Comparison of ENCODE assay signal across 8 cellular contexts in the genomic region with DNA sequence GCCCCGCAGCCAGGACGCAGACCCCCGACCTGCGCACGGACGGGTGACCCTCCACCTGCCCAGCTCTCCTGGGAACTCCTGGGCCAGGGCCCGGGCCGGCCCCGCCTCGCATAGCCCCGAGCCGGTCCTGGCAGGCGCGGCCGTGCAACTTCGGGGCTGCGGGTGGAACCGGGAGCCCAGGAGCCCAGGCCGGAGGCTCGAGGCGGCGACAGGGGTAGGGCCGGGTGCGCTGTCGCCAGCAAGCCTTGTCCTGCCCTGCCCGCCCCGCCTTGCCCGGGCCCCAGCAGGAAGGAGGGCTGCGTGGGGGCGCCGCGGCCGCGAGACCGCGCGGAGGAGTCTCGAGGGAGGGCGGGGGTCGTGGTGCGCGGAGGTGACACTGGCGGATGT. TPM values are rescaled to one million over a fixed set of nuclear protein-coding genes. Genes with fewer than 3 reads are reported as not detected.
DNase-seq lines count a peak whose midpoint lies in the region; ATAC-seq and TF ChIP-seq lines count a peak whose summit lies in the region.

No MANE protein-coding gene starts in this region.

- no peak for TF ChIP-seq CTCF in kidney epithelial cell (IDR thresholded peaks at IDR 0.05; ENCODE audit: insufficient read depth, low read length, poor library complexity, severe bottlenecking)

- H3K4me3 ChIP-seq in kidney epithelial cell (ENCODE audit: low read depth, low read length) (peak overlapping the region; percentile 81), thymus (ENCODE audit: low read length) (peak overlapping the region; percentile 91)

- H3K27ac ChIP-seq in angular gyrus (ENCODE audit: low read depth, low read length): peak overlapping the region; percentile 79
- peak overlapping the region; percentile 62 for H3K27ac ChIP-seq in thymus (ENCODE audit: low read depth)

- ATAC-seq in HG02981 (IDR thresholded peaks at IDR 0.05; ENCODE audit: unreplicated experiment): peak; percentile 17

- peaks cover 10% of the 10 kb centered on the region for H3K4me1 ChIP-seq in thymus (ENCODE audit: control insufficient read depth, insufficient read depth, low read length)

- no peaks in the 10 kb centered on the region for H3K9me3 ChIP-seq in thymus (ENCODE audit: control insufficient read depth)

- H3K27me3 ChIP-seq in kidney epithelial cell (ENCODE audit: control insufficient read depth, insufficient read depth, low read length): peaks cover 22% of the 10 kb centered on the region
- peaks cover 11% of the 10 kb centered on the region for H3K27me3 ChIP-seq in thymus (ENCODE audit: control insufficient read depth, insufficient read depth)

- WGBS in thymus: 1% methylated on average over 43 of the region's 43 CpGs

- DNase-seq in COLO668 (lab: John Stamatoyannopoulos, UW; ENCODE audit: unreplicated experiment): peak; percentile 58
- no peak for DNase-seq in kidney epithelial cell (ENCODE audit: low read depth)
- DNase-seq in COR-L47 (lab: John Stamatoyannopoulos, UW): no peak
- no peak for DNase-seq in CD1c-positive myeloid dendritic cell (ENCODE audit: extremely low spot score)
- DNase-seq in germinal center (ENCODE audit: low spot score): no peak

- H3K36me3 ChIP-seq in kidney epithelial cell (ENCODE audit: control insufficient read depth, insufficient read depth, low read length) (no peaks in the 10 kb centered on the region), thymus (ENCODE audit: control insufficient read depth, insufficient read depth) (peaks cover 22% of the 10 kb centered on the region)

RNA-seq across cellular contexts. Expression of a gene that starts 0.4 kb away (rescaled TPM):
- 19.8 and 26.3 TPM in 2 replicates for total RNA-seq in kidney epithelial cell
- 22.8 TPM for polyA plus RNA-seq in thymus

RNA-seq across cellular contexts. Expression of a gene that starts 11.2 kb away (rescaled TPM):
- 0.71 and 1.3 TPM in 2 replicates for total RNA-seq in kidney epithelial cell
- 2.1 TPM for polyA plus RNA-seq in thymus
